8 cellular contexts compared by ENCODE assay signal in the genomic region with DNA sequence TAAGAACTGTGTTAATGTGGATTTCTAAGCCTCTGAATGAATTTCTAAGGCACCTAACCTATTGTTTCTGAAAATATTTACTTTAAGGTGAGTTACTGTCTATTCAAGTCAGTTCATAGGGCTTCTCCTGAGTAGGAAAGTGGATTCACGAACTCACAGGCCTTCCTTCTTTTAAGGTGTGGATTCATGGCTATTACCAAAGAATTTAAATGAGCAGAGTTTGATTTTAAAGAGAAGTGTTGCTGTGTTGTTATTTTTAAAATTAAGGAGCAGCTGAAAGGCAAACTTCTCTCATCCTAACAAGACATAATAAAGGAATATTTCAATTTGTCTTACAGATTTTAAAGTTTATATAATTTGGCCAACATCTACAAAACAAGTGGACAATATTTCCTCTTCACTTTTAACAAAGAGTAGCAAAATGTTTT. TPM values are rescaled to one million over a fixed set of nuclear protein-coding genes. Genes with fewer than 3 reads are reported as not detected.
DNase-seq lines count a peak whose midpoint lies in the region; ATAC-seq and TF ChIP-seq lines count a peak whose summit lies in the region.

No MANE protein-coding gene starts in this region.

- H3K4me3 Mint-ChIP-seq in CD4-positive, CD25-positive, alpha-beta regulatory T cell, result no peak overlapping the region
- no peak overlapping the region for H3K4me3 Mint-ChIP-seq in GM23338

- H3K9ac ChIP-seq in OCI-LY1 (ENCODE audit: low read length), result peak overlapping the region; percentile 91

- H2AFZ ChIP-seq in GM23338 (no peak overlapping the region), OCI-LY1 (ENCODE audit: low read length) (peak overlapping the region; percentile 55)

- H3K9me2 ChIP-seq in GM23338 (ENCODE audit: insufficient read depth) (no peaks in the 10 kb centered on the region), OCI-LY1 (ENCODE audit: low read depth, low read length) (no peaks in the 10 kb centered on the region)

- H3K36me3 Mint-ChIP-seq in CD4-positive, CD25-positive, alpha-beta regulatory T cell, result peaks cover 4% of the 10 kb centered on the region
- H3K36me3 Mint-ChIP-seq in GM23338 (ENCODE audit: low read depth), result peaks cover 7% of the 10 kb centered on the region

- H3K9me3 Mint-ChIP-seq in CD4-positive, CD25-positive, alpha-beta regulatory T cell, result no peaks in the 10 kb centered on the region
- no peaks in the 10 kb centered on the region for H3K9me3 Mint-ChIP-seq in GM23338

- H3K27me3 ChIP-seq in CD4-positive, CD25-positive, alpha-beta regulatory T cell (ENCODE audit: control insufficient read depth, insufficient read depth, low read length), result no peaks in the 10 kb centered on the region
- no peaks in the 10 kb centered on the region for H3K27me3 ChIP-seq in GM23338 (ENCODE audit: insufficient read depth)
- no peaks in the 10 kb centered on the region for H3K27me3 ChIP-seq in OCI-LY1 (ENCODE audit: insufficient read depth, low read length)
- no peaks in the 10 kb centered on the region for H3K27me3 ChIP-seq in heart right ventricle
- no peaks in the 10 kb centered on the region for H3K27me3 ChIP-seq in tibial artery

- H3K36me3 ChIP-seq in CD4-positive, CD25-positive, alpha-beta regulatory T cell (ENCODE audit: control insufficient read depth, insufficient read depth, low read length), result no peaks in the 10 kb centered on the region
- H3K36me3 ChIP-seq in GM23338 (ENCODE audit: insufficient read depth) (no peaks in the 10 kb centered on the region), OCI-LY1 (ENCODE audit: insufficient read depth, low read length) (peaks cover 15% of the 10 kb centered on the region; the same call in 1 of the 2 replicates), heart right ventricle (peaks cover 0 to 9% (median 0%) of the 10 kb centered on the region in 9 donors), tibial artery (peaks cover 0 to 9% (median 0%) of the 10 kb centered on the region in 3 donors)

- H3K4me1 Mint-ChIP-seq in CD4-positive, CD25-positive, alpha-beta regulatory T cell, result peaks cover 0 to 32% (median 15%) of the 10 kb centered on the region in 4 donors
- H3K4me1 Mint-ChIP-seq in GM23338, result peaks cover 27% of the 10 kb centered on the region

- H4K20me1 ChIP-seq in GM23338 (replicated peaks; ENCODE audit: insufficient read depth) (no peaks in the 10 kb centered on the region), OCI-LY1 (ENCODE audit: insufficient read depth, low read length) (no peaks in the 10 kb centered on the region)

- no peaks in the 10 kb centered on the region for H3K27me3 Mint-ChIP-seq in CD4-positive, CD25-positive, alpha-beta regulatory T cell
- H3K27me3 Mint-ChIP-seq in GM23338 (ENCODE audit: insufficient read depth, low read depth, poor library complexity), result no peaks in the 10 kb centered on the region

- peaks cover 45% of the 10 kb centered on the region for H3K4me1 ChIP-seq in CD4-positive, CD25-positive, alpha-beta regulatory T cell (ENCODE audit: control insufficient read depth, insufficient read depth, low read length, poor library complexity, severe bottlenecking)
- H3K4me1 ChIP-seq in GM23338 (ENCODE audit: insufficient read depth), result peaks cover 41% of the 10 kb centered on the region
- H3K4me1 ChIP-seq in OCI-LY1 (ENCODE audit: insufficient read depth, low read length, severe bottlenecking), result peaks cover 53% of the 10 kb centered on the region
- peaks cover 0 to 60% (median 51%) of the 10 kb centered on the region in 9 donors for H3K4me1 ChIP-seq in heart right ventricle
- H3K4me1 ChIP-seq in tibial artery, result peaks cover 0 to 50% (median 41%) of the 10 kb centered on the region in 4 donors

- peaks cover 33% of the 10 kb centered on the region for H3K79me2 ChIP-seq in GM23338 (replicated peaks; ENCODE audit: insufficient read depth)
- peaks cover 12% of the 10 kb centered on the region; the same call in 1 of the 2 replicates for H3K79me2 ChIP-seq in OCI-LY1 (ENCODE audit: insufficient read depth, low read length)

- no peak for DNase-seq in CD4-positive, CD25-positive, alpha-beta regulatory T cell
- DNase-seq in GM23338 (ENCODE audit: low spot score) (no peak), heart right ventricle (no peak), tibial artery (no peak), omental fat pad (ENCODE audit: low spot score) (no peak), hippocampal formation (lab: John Stamatoyannopoulos, UW) (no peak)
- no peak for DNase-seq in stimulated activated CD4-positive, alpha-beta T cell treated with anti-CD3 and anti-CD28 coated beads, Interleukin-4, amount 100 ng/mL, for 4 hours

- no peak overlapping the region for H3K27ac Mint-ChIP-seq in CD4-positive, CD25-positive, alpha-beta regulatory T cell
- H3K27ac Mint-ChIP-seq in GM23338, result no peak overlapping the region

- H3F3A ChIP-seq in GM23338 (replicated peaks; ENCODE audit: low read depth), result no peaks in the 10 kb centered on the region
- H3F3A ChIP-seq in OCI-LY1 (ENCODE audit: insufficient read depth, low read length), result no peaks in the 10 kb centered on the region

- 0 to 5% methylated on average over 1 of the region's 1 CpG for WGBS in heart right ventricle, 2 donors

- TF ChIP-seq CTCF in GM23338 (conservative IDR thresholded peaks at IDR 0.05; ENCODE audit: low read depth in 2 of 2) (no peak), OCI-LY1 (IDR thresholded peaks at IDR 0.05; ENCODE audit: low read length) (no peak), heart right ventricle (IDR thresholded peaks at IDR 0.05) (no peak), tibial artery (IDR thresholded peaks at IDR 0.05) (no peak), omental fat pad (IDR thresholded peaks at IDR 0.05) (no peak)

- intact Hi-C loops in heart right ventricle (cut with DNase I) (loop anchor here in 1 of 10 donors (1.0 kb wide), 1 partner anchor 25 kb away; a partner anchor contains a TSS), tibial artery (cut with DNase I; ENCODE audit: low total_unique reads) (no loop called here)

- peak overlapping the region; percentile 91 for H3K4me3 ChIP-seq in CD4-positive, CD25-positive, alpha-beta regulatory T cell (ENCODE audit: low read depth, low read length)
- peak overlapping the region; percentile 75 for H3K4me3 ChIP-seq in GM23338
- H3K4me3 ChIP-seq in OCI-LY1 (ENCODE audit: low read depth, low read length, poor library complexity, severe bottlenecking), result peak overlapping the region; percentile 76
- H3K4me3 ChIP-seq in heart right ventricle, result peak overlapping the region; percentile 78 to 97 (median 86)
- peak overlapping the region; percentile 89 to 100 for H3K4me3 ChIP-seq in tibial artery

- no peaks in the 10 kb centered on the region for H3K9me3 ChIP-seq in CD4-positive, CD25-positive, alpha-beta regulatory T cell (ENCODE audit: control insufficient read depth in 2 of 2, low read length in 2 of 2)
- no peaks in the 10 kb centered on the region for H3K9me3 ChIP-seq in OCI-LY1 (ENCODE audit: low read length)
- no peaks in the 10 kb centered on the region for H3K9me3 ChIP-seq in heart right ventricle
- no peaks in the 10 kb centered on the region for H3K9me3 ChIP-seq in tibial artery

- H3K4me2 ChIP-seq in GM23338 (peak overlapping the region; percentile 68), OCI-LY1 (ENCODE audit: low read length) (peak overlapping the region; percentile 78)

- peak; percentile 8 to 18 for ATAC-seq in CD4-positive, CD25-positive, alpha-beta regulatory T cell (ENCODE audit: low read depth in 2 of 2)
- ATAC-seq in GM23338 (no peak; the same call in 2 of the 3 replicates), heart right ventricle (no peak), omental fat pad (ENCODE audit: low FRiP score) (no peak)

- H3K27ac ChIP-seq in CD4-positive, CD25-positive, alpha-beta regulatory T cell (ENCODE audit: insufficient read depth, low read length, poor library complexity, severe bottlenecking), result peak overlapping the region; percentile 97
- H3K27ac ChIP-seq in GM23338 (ENCODE audit: low read depth) (peak overlapping the region; percentile 77), OCI-LY1 (ENCODE audit: low read depth, low read length, poor library complexity, severe bottlenecking) (peak overlapping the region; percentile 16), heart right ventricle (peak overlapping the region; percentile 57 to 92 (median 88)), tibial artery (peak overlapping the region; percentile 91 to 97)

TF ChIP-seq in GM23338, 12 proteins besides CTCF, POLR2A, EP300 and RAD21 (continues in another document):
- TF ChIP-seq ZNF114 (CRISPR knock-in tag; IDR thresholded peaks at IDR 0.05) (no peak), NANOG (IDR thresholded peaks at IDR 0.05; ENCODE audit: borderline replicate concordance) (no peak), STAT1 (IDR thresholded peaks at IDR 0.05; ENCODE audit: unreplicated experiment) (no peak)

RNA-seq across cellular contexts. Expression of a gene that starts 0.4 kb away (rescaled TPM):
- total RNA-seq in CD4-positive, CD25-positive, alpha-beta regulatory T cell, result 40.2 TPM
- 10 to 100 TPM; 11.3 to 21.1 (median 14.2) TPM for polyA plus RNA-seq in CD4-positive, CD25-positive, alpha-beta regulatory T cell
- 16.2 and 19.8 TPM in 2 replicates for total RNA-seq in GM23338 (2014; rRNA removed; shearing (Covaris generic))
- polyA plus RNA-seq in GM23338 (2016; fragmentation: Nextera tagmentation; extraction: Ambion mirVana) (12.7 and 13.2 TPM in 2 replicates), heart right ventricle (10 to 100 TPM in 1 of 2 donors, 1 to 10 TPM in 1; 8.5 to 23.8 TPM)
- total RNA-seq in heart right ventricle (10 to 100 TPM; 24.4 to 38.9 (median 28.9) TPM), omental fat pad (10 to 100 TPM in 2 of 4 donors, 1 to 10 TPM in 2; 8.0 to 13.4 (median 9.5) TPM)

RNA-seq across cellular contexts. Expression of a gene that starts 25.4 kb away (rescaled TPM):
- total RNA-seq in CD4-positive, CD25-positive, alpha-beta regulatory T cell, result 188 TPM
- polyA plus RNA-seq in CD4-positive, CD25-positive, alpha-beta regulatory T cell, result 10 to 100 TPM; 38.3 to 53.0 (median 43.4) TPM
- total RNA-seq in GM23338 (2014; rRNA removed; shearing (Covaris generic)), result 61.8 and 66.1 TPM in 2 replicates
- polyA plus RNA-seq in GM23338 (2016; fragmentation: Nextera tagmentation; extraction: Ambion mirVana), result 24.6 and 24.9 TPM in 2 replicates
- total RNA-seq in heart right ventricle, result 100 to 1,000 TPM in 7 of 10 donors, 10 to 100 TPM in 3; 76.6 to 143 (median 114) TPM
- polyA plus RNA-seq in heart right ventricle, result 10 to 100 TPM; 14.0 to 27.1 TPM
- total RNA-seq in omental fat pad, result 10 to 100 TPM; 43.5 to 94.0 (median 65.1) TPM

Comparison
In these comparisons a context has a peak if more than half of its experiments do, and no peak if none do; other contexts are left out.
1. ATAC-seq: peak in CD4-positive, CD25-positive, alpha-beta regulatory T cell (2 of 2); none in GM23338 (single experiment), heart right ventricle (0 of 8) and omental fat pad (single experiment).
2. H3K27ac ChIP-seq: peak in every context shown above with its lines; median percentile 97 in CD4-positive, CD25-positive, alpha-beta regulatory T cell; 94 in tibial artery; 88 in heart right ventricle; 77 in GM23338; 16 in OCI-LY1.
3. Peak in every context shown above with its lines, with median percentiles within 50 percentile points of each other: H3K4me3 ChIP-seq.